36 cellular contexts compared by ENCODE assay signal in the genomic region with DNA sequence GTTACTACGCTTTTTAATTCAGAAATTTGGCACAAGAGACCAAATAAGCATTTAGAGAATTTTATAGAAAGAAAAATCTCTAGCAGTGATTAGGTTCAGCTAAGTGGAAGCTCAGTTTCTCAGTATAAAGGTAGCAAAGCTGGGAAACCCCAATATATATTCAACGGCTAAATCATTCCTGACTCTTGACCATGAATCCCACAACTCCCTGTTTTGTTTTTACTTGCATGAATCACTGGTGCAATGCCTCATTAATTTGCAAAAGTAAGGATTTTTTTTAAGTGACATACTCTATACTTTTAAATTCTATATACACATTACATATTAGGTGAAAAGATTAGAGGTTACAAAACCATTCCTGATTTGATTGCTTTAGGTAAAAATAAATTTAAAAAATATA.
DNase-seq lines count a peak whose midpoint lies in the region; ATAC-seq, FAIRE-seq and TF ChIP-seq lines count a peak whose summit lies in the region.
"Had no signal": no experiment of that assay in that cellular context is flagged by ENCODE, and none has a peak within 500 bp of the region (broad histone marks: within the 10 kb centered on the region; RNA-seq: fewer than 3 reads in every experiment).

No MANE protein-coding gene starts in this region.

- H3K4me3 ChIP-seq in HEK293 (ENCODE audit: low read depth, low read length) (no peak overlapping the region), astrocyte of the cerebellum (ENCODE audit: low read depth, low read length) (no peak overlapping the region), kidney epithelial cell (ENCODE audit: low read depth, low read length) (no peak overlapping the region), PC-3 (ENCODE audit: low read length) (no peak overlapping the region)
- H3K4me3 ChIP-seq: GM12878, GM23338, heart left ventricle, lung, mucosa of descending colon, upper lobe of right lung had no signal

- H3K4me3 Mint-ChIP-seq in activated T-helper 1 cell treated with anti-CD3 and anti-CD28 coated beads, Interleukin-12 subunit alpha, Interleukin-12 subunit beta, Interleukin-2, Interleukin-4 antibody, amounts not matched to agents 30 ng/mL and 10 ng/mL and 1 ng/mL, durations not matched to agents 14 hours and 24 hours and 36 hours, result no peak overlapping the region
- H3K4me3 Mint-ChIP-seq: activated CD8-positive, alpha-beta T cell treated with anti-CD3 and anti-CD28 coated beads, Interleukin-2, amount 10 ng/mL, durations not matched to agents 7 days and 5 days; CD4-positive, alpha-beta T cell; effector memory CD8-positive, alpha-beta T cell; GM23338 had no signal

- in situ Hi-C loops in astrocyte of the cerebellum (cut with HindIII; ENCODE audit: low sequenced_read_pairs), result no loop called here

- no peak overlapping the region for H2AFZ ChIP-seq in PC-3 (ENCODE audit: low read length)
- H2AFZ ChIP-seq: GM23338 had no signal

- POLR2A ChIA-PET in HEK293 (lab: Yijun Ruan, JAX), result interaction anchor here (2.3 kb wide), 1 partner anchor 483 kb away, joined by 5 read pairs; the partner anchor contains the start of gene BTG1
- POLR2A ChIA-PET in PC-3 (lab: Charles Lee; ENCODE audit: unreplicated experiment), result no interaction called here

- BruUV-seq in PC-3 (replicated peaks; lab: Mats Ljungman, UMichigan), result no TSS peak

- no peaks in the 10 kb centered on the region for H3K4me1 Mint-ChIP-seq in activated T-helper 1 cell treated with anti-CD3 and anti-CD28 coated beads, Interleukin-12 subunit alpha, Interleukin-12 subunit beta, Interleukin-2, Interleukin-4 antibody, amounts not matched to agents 30 ng/mL and 10 ng/mL and 1 ng/mL, durations not matched to agents 14 hours and 24 hours and 36 hours (ENCODE audit: low read depth)
- H3K4me1 Mint-ChIP-seq: GM23338 had no signal

- H3K27ac ChIP-seq in HEK293 (ENCODE audit: extremely low read depth, low read depth, low read length) (no peak overlapping the region), PC-3 (ENCODE audit: low read length) (no peak overlapping the region)
- H3K27ac ChIP-seq: foreskin keratinocyte, heart left ventricle, HL-60, upper lobe of right lung had no signal

- no peak overlapping the region for H3K27ac Mint-ChIP-seq in activated T-helper 1 cell treated with anti-CD3 and anti-CD28 coated beads, Interleukin-12 subunit alpha, Interleukin-12 subunit beta, Interleukin-2, Interleukin-4 antibody, amounts not matched to agents 30 ng/mL and 10 ng/mL and 1 ng/mL, durations not matched to agents 14 hours and 24 hours and 36 hours
- H3K27ac Mint-ChIP-seq: activated CD8-positive, alpha-beta T cell treated with anti-CD3 and anti-CD28 coated beads, Interleukin-2, amount 10 ng/mL, durations not matched to agents 7 days and 5 days; activated naive CD4-positive, alpha-beta T cell treated with anti-CD3 and anti-CD28 coated beads, Interleukin-2, amount 50 U/mL, for 72 hours; activated T-helper 2 cell treated with anti-CD3 and anti-CD28 coated beads, Interferon-gamma antibody, Interleukin-2, Interleukin-4, amounts not matched to agents 10 μg/mL and 5 μg/mL and 100 μg/mL, durations not matched to agents 14 hours and 24 hours and 36 hours; CD4-positive, alpha-beta T cell; GM23338 had no signal

- H3K4me1 ChIP-seq in HEK293 (ENCODE audit: control insufficient read depth, insufficient read depth, low read length) (peaks cover 11% of the 10 kb centered on the region; the same call in 1 of the 2 replicates), PC-3 (ENCODE audit: insufficient read depth, low read length) (peaks cover 15% of the 10 kb centered on the region)
- H3K4me1 ChIP-seq: heart left ventricle, upper lobe of right lung had no signal

- no peaks in the 10 kb centered on the region for H3K36me3 Mint-ChIP-seq in activated T-helper 1 cell treated with anti-CD3 and anti-CD28 coated beads, Interleukin-12 subunit alpha, Interleukin-12 subunit beta, Interleukin-2, Interleukin-4 antibody, amounts not matched to agents 30 ng/mL and 10 ng/mL and 1 ng/mL, durations not matched to agents 14 hours and 24 hours and 36 hours (ENCODE audit: low read depth)
- H3K36me3 Mint-ChIP-seq: activated naive CD4-positive, alpha-beta T cell treated with anti-CD3 and anti-CD28 coated beads, Interleukin-2, amount 50 U/mL, for 72 hours had no signal

- CTCF ChIA-PET in HEK293 (lab: Yijun Ruan, JAX), result interaction anchor here (1.4 kb wide), 1 partner anchor 21 kb away, joined by 6 read pairs; no protein-coding TSS in a partner anchor
- CTCF ChIA-PET in PC-3 (lab: Charles Lee), result no interaction called here

- intact Hi-C loops in activated T-helper 1 cell treated with anti-CD3 and anti-CD28 coated beads, Interleukin-12 subunit alpha, Interleukin-12 subunit beta, Interleukin-2, Interleukin-4 antibody, amounts not matched to agents 30 ng/mL and 10 ng/mL and 1 ng/mL, durations not matched to agents 14 hours and 24 hours and 36 hours (cut with micrococcal nuclease), result no loop called here
- intact Hi-C loops in PC-3 (cut with micrococcal nuclease), result no loop called here

- H3K4me2 ChIP-seq in PC-3 (ENCODE audit: low read length), result no peak overlapping the region
- H3K4me2 ChIP-seq: GM23338 had no signal

- H3K27me3 ChIP-seq in kidney epithelial cell (ENCODE audit: control insufficient read depth, insufficient read depth, low read length) (no peaks in the 10 kb centered on the region), PC-3 (ENCODE audit: low read length) (no peaks in the 10 kb centered on the region)
- H3K27me3 ChIP-seq: foreskin keratinocyte, heart left ventricle, upper lobe of right lung had no signal

- H3K9me3 Mint-ChIP-seq in activated T-helper 1 cell treated with anti-CD3 and anti-CD28 coated beads, Interleukin-12 subunit alpha, Interleukin-12 subunit beta, Interleukin-2, Interleukin-4 antibody, amounts not matched to agents 30 ng/mL and 10 ng/mL and 1 ng/mL, durations not matched to agents 14 hours and 24 hours and 36 hours, result no peaks in the 10 kb centered on the region
- H3K9me3 Mint-ChIP-seq: activated T-helper 2 cell treated with anti-CD3 and anti-CD28 coated beads, Interferon-gamma antibody, Interleukin-2, Interleukin-4, amounts not matched to agents 10 μg/mL and 5 μg/mL and 100 μg/mL, durations not matched to agents 14 hours and 24 hours and 36 hours; CD4-positive, alpha-beta T cell; effector memory CD8-positive, alpha-beta T cell; GM23338; nephron had no signal

- H3K36me3 ChIP-seq in HEK293 (ENCODE audit: control insufficient read depth in 2 of 2, insufficient read depth in 1 of 2, low read length in 2 of 2) (no peaks in the 10 kb centered on the region), kidney epithelial cell (ENCODE audit: control insufficient read depth, insufficient read depth, low read length) (no peaks in the 10 kb centered on the region), PC-3 (ENCODE audit: low read depth, low read length) (no peaks in the 10 kb centered on the region)
- H3K36me3 ChIP-seq: heart left ventricle, upper lobe of right lung had no signal

- H3F3A ChIP-seq in PC-3 (ENCODE audit: low read length, unreplicated experiment), result no peaks in the 10 kb centered on the region

- peaks cover 3% of the 10 kb centered on the region for H3K27me3 Mint-ChIP-seq in activated T-helper 1 cell treated with anti-CD3 and anti-CD28 coated beads, Interleukin-12 subunit alpha, Interleukin-12 subunit beta, Interleukin-2, Interleukin-4 antibody, amounts not matched to agents 30 ng/mL and 10 ng/mL and 1 ng/mL, durations not matched to agents 14 hours and 24 hours and 36 hours (ENCODE audit: insufficient read depth)
- H3K27me3 Mint-ChIP-seq: CD4-positive, alpha-beta T cell; effector memory CD8-positive, alpha-beta T cell had no signal

- no peak overlapping the region for H3K9ac ChIP-seq in PC-3 (ENCODE audit: low read length)

- H3K9me2 ChIP-seq in PC-3 (replicated peaks; ENCODE audit: low read length), result no peaks in the 10 kb centered on the region

- DNase-seq in astrocyte of the cerebellum (ENCODE audit: low read depth) (peak; percentile 6), kidney epithelial cell (ENCODE audit: low read depth) (peak; percentile 69), PC-3 (no peak)
- no peak for DNase-seq in activated T-helper 1 cell treated with anti-CD3 and anti-CD28 coated beads, Interleukin-12 subunit alpha, Interleukin-12 subunit beta, Interleukin-2, Interleukin-4 antibody, amounts not matched to agents 30 ng/mL and 10 ng/mL and 1 ng/mL, durations not matched to agents 14 hours and 24 hours and 36 hours (ENCODE audit: low spot score)
- DNase-seq: activated CD4-positive, alpha-beta T cell treated with anti-CD3 and anti-CD28 coated beads for 4 hours; activated CD8-positive, alpha-beta T cell treated with anti-CD3 and anti-CD28 coated beads, Interleukin-2, amount 10 ng/mL, durations not matched to agents 7 days and 5 days; aorta; CD4-positive, alpha-beta T cell; central memory CD4-positive, alpha-beta T cell; effector memory CD8-positive, alpha-beta T cell; foreskin keratinocyte; heart left ventricle; KG1; mucosa of descending colon; NCI-H1436; NCI-H2081 treated with DMSO at 0.1 percent for 48 hours; NCI-H2227 treated with DMSO at 0.1 percent for 48 hours; NCI-H526 treated with DMSO at 0.1 percent for 48 hours; NK-92 treated with Interleukin-12 subunit alpha and Interleukin-12 subunit beta, amount 100 ng/mL, for 24 hours; Right ventricle myocardium superior; stimulated activated CD4-positive, alpha-beta T cell treated with anti-CD3 and anti-CD28 coated beads, Interleukin-15, amount 100 ng/mL, for 24 hours; stimulated activated CD4-positive, alpha-beta T cell treated with anti-CD3 and anti-CD28 coated beads, Interleukin-4, amount 100 ng/mL, for 4 hours; substantia nigra; upper lobe of right lung had no signal

- peak; percentile 29 for FAIRE-seq in A204.1 (lab: Jason Lieb, UNC)
- FAIRE-seq: GM12878, GM19239 had no signal

- ATAC-seq in PC-3, result no peak
- no peak for ATAC-seq in HG02973 (IDR thresholded peaks at IDR 0.05; ENCODE audit: unreplicated experiment)
- ATAC-seq in HG02678 (IDR thresholded peaks at IDR 0.05; ENCODE audit: unreplicated experiment), result no peak
- ATAC-seq: activated CD8-positive, alpha-beta T cell treated with anti-CD3 and anti-CD28 coated beads, Interleukin-2, amount 10 ng/mL, durations not matched to agents 7 days and 5 days; activated naive CD4-positive, alpha-beta T cell treated with anti-CD3 and anti-CD28 coated beads, Interleukin-2, amount 50 U/mL, for 72 hours; effector memory CD8-positive, alpha-beta T cell; foreskin keratinocyte; GM12878; GM23338; heart left ventricle; mucosa of descending colon; upper lobe of right lung had no signal

- no peaks in the 10 kb centered on the region for H3K9me3 ChIP-seq in HEK293 (ENCODE audit: control insufficient read depth, insufficient read depth, low read depth, low read length)
- H3K9me3 ChIP-seq in PC-3 (ENCODE audit: low read length), result no peaks in the 10 kb centered on the region
- H3K9me3 ChIP-seq: heart left ventricle, mucosa of descending colon, upper lobe of right lung had no signal

- no peak for TF ChIP-seq CTCF in HEK293 (tag by site-specific recombination; IDR thresholded peaks at IDR 0.05)
- TF ChIP-seq CTCF in astrocyte of the cerebellum (IDR thresholded peaks at IDR 0.05; ENCODE audit: low read depth, low read length, missing control alignments), result no peak
- no peak for TF ChIP-seq CTCF in kidney epithelial cell (IDR thresholded peaks at IDR 0.05; ENCODE audit: insufficient read depth, low read length, poor library complexity, severe bottlenecking)
- no peak for TF ChIP-seq CTCF in PC-3 (conservative IDR thresholded peaks at IDR 0.05; ENCODE audit: low read depth, low read length)

- H3K79me2 ChIP-seq in PC-3 (ENCODE audit: low read length), result no peaks in the 10 kb centered on the region

- no peaks in the 10 kb centered on the region for H4K20me1 ChIP-seq in PC-3 (ENCODE audit: low read length)

Comparison
In these comparisons a context has a peak if more than half of its experiments do, and no peak if none do; other contexts are left out.
1. DNase-seq: peak in astrocyte of the cerebellum (single experiment) and kidney epithelial cell (single experiment); none in activated T-helper 1 cell treated with anti-CD3 and anti-CD28 coated beads, Interleukin-12 subunit alpha, Interleukin-12 subunit beta, Interleukin-2, Interleukin-4 antibody, amounts not matched to agents 30 ng/mL and 10 ng/mL and 1 ng/mL, durations not matched to agents 14 hours and 24 hours and 36 hours (single experiment) and PC-3 (single experiment).